Comparison of ENCODE assay signal across 18 cellular contexts in genomic region chr6:157376241-157376640, GRCh38. TPM values are rescaled to one million over a fixed set of nuclear protein-coding genes. Genes with fewer than 3 reads are reported as not detected.
DNase-seq lines count a peak whose midpoint lies in the region; ATAC-seq and TF ChIP-seq lines count a peak whose summit lies in the region.
"Had no signal": no experiment of that assay in that cellular context is flagged by ENCODE, and none has a peak within 500 bp of the region (broad histone marks: within the 10 kb centered on the region; RNA-seq: fewer than 3 reads in every experiment).

No MANE protein-coding gene starts in this region.

- H3K9me3 ChIP-seq in Peyer's patch = no peaks in the 10 kb centered on the region
- H3K9me3 ChIP-seq: A549, HAP-1 had no signal

- intact Hi-C loops in activated T-helper 1 cell treated with anti-CD3 and anti-CD28 coated beads, Interleukin-12 subunit alpha, Interleukin-12 subunit beta, Interleukin-2, Interleukin-4 antibody, amounts not matched to agents 30 ng/mL and 10 ng/mL and 1 ng/mL, durations not matched to agents 14 hours and 24 hours and 36 hours (cut with micrococcal nuclease) = no loop called here

- H3K27me3 Mint-ChIP-seq in activated T-cell treated with anti-CD3 and anti-CD28 coated beads, Interleukin-2, amount 50 U/mL, for 24 hours = peaks cover 19% of the 10 kb centered on the region
- peaks cover 9% of the 10 kb centered on the region for H3K27me3 Mint-ChIP-seq in activated T-cell treated with anti-CD3 and anti-CD28 coated beads, Interleukin-2, amount 50 U/mL, for 4 hours (ENCODE audit: low read depth)
- peaks cover 17% of the 10 kb centered on the region for H3K27me3 Mint-ChIP-seq in activated T-helper 1 cell treated with anti-CD3 and anti-CD28 coated beads, Interleukin-12 subunit alpha, Interleukin-12 subunit beta, Interleukin-2, Interleukin-4 antibody, amounts not matched to agents 30 ng/mL and 10 ng/mL and 1 ng/mL, durations not matched to agents 14 hours and 24 hours and 36 hours (ENCODE audit: insufficient read depth)
- H3K27me3 Mint-ChIP-seq in glutamatergic neuron (ENCODE audit: unreplicated experiment) = peaks cover 2% of the 10 kb centered on the region

- peak overlapping the region; percentile 32 for H3K27ac Mint-ChIP-seq in activated T-cell treated with anti-CD3 and anti-CD28 coated beads, Interleukin-2, amount 50 U/mL, for 24 hours
- H3K27ac Mint-ChIP-seq in activated T-helper 1 cell treated with anti-CD3 and anti-CD28 coated beads, Interleukin-12 subunit alpha, Interleukin-12 subunit beta, Interleukin-2, Interleukin-4 antibody, amounts not matched to agents 30 ng/mL and 10 ng/mL and 1 ng/mL, durations not matched to agents 14 hours and 24 hours and 36 hours = peak overlapping the region; percentile 4
- peak overlapping the region; percentile 69 for H3K27ac Mint-ChIP-seq in glutamatergic neuron (ENCODE audit: unreplicated experiment)
- H3K27ac Mint-ChIP-seq: B cell had no signal

- no peak for DNase-seq in activated T-cell treated with anti-CD3 and anti-CD28 coated beads, Interleukin-2, amount 50 U/mL, for 24 hours
- DNase-seq in activated T-cell treated with anti-CD3 and anti-CD28 coated beads, Interleukin-2, amount 50 U/mL, for 4 hours = no peak
- DNase-seq in NCI-H69 (lab: John Stamatoyannopoulos, UW) = peak; percentile 76
- DNase-seq in activated T-helper 1 cell treated with anti-CD3 and anti-CD28 coated beads, Interleukin-12 subunit alpha, Interleukin-12 subunit beta, Interleukin-2, Interleukin-4 antibody, amounts not matched to agents 30 ng/mL and 10 ng/mL and 1 ng/mL, durations not matched to agents 14 hours and 24 hours and 36 hours (ENCODE audit: low spot score) = no peak
- DNase-seq in glutamatergic neuron = no peak
- no peak for DNase-seq in Peyer's patch
- DNase-seq: KBM-7, NCI-H1436, NCI-H226 had no signal

- H3K4me1 ChIP-seq in Peyer's patch = no peaks in the 10 kb centered on the region
- H3K4me1 ChIP-seq: A549, HAP-1 had no signal

- peaks cover 25% of the 10 kb centered on the region for H3K4me1 Mint-ChIP-seq in activated T-cell treated with anti-CD3 and anti-CD28 coated beads, Interleukin-2, amount 50 U/mL, for 24 hours (ENCODE audit: low read depth)
- H3K4me1 Mint-ChIP-seq in activated T-cell treated with anti-CD3 and anti-CD28 coated beads, Interleukin-2, amount 50 U/mL, for 4 hours (ENCODE audit: low read depth) = peaks cover 16% of the 10 kb centered on the region
- peaks cover 20% of the 10 kb centered on the region for H3K4me1 Mint-ChIP-seq in activated T-helper 1 cell treated with anti-CD3 and anti-CD28 coated beads, Interleukin-12 subunit alpha, Interleukin-12 subunit beta, Interleukin-2, Interleukin-4 antibody, amounts not matched to agents 30 ng/mL and 10 ng/mL and 1 ng/mL, durations not matched to agents 14 hours and 24 hours and 36 hours (ENCODE audit: low read depth)
- peaks cover 40% of the 10 kb centered on the region for H3K4me1 Mint-ChIP-seq in glutamatergic neuron (ENCODE audit: low read depth, unreplicated experiment)

- H3K36me3 Mint-ChIP-seq in activated T-cell treated with anti-CD3 and anti-CD28 coated beads, Interleukin-2, amount 50 U/mL, for 24 hours (ENCODE audit: low read depth) = no peaks in the 10 kb centered on the region
- no peaks in the 10 kb centered on the region for H3K36me3 Mint-ChIP-seq in activated T-cell treated with anti-CD3 and anti-CD28 coated beads, Interleukin-2, amount 50 U/mL, for 4 hours (ENCODE audit: insufficient read depth)
- no peaks in the 10 kb centered on the region for H3K36me3 Mint-ChIP-seq in activated T-helper 1 cell treated with anti-CD3 and anti-CD28 coated beads, Interleukin-12 subunit alpha, Interleukin-12 subunit beta, Interleukin-2, Interleukin-4 antibody, amounts not matched to agents 30 ng/mL and 10 ng/mL and 1 ng/mL, durations not matched to agents 14 hours and 24 hours and 36 hours (ENCODE audit: low read depth)
- H3K36me3 Mint-ChIP-seq in glutamatergic neuron (ENCODE audit: unreplicated experiment) = no peaks in the 10 kb centered on the region
- H3K36me3 Mint-ChIP-seq: CD14-positive monocyte had no signal

- H3K27me3 ChIP-seq in Peyer's patch = no peaks in the 10 kb centered on the region

- no peak for TF ChIP-seq POLR2A in Peyer's patch (IDR thresholded peaks at IDR 0.05)

- no peak overlapping the region for H3K27ac ChIP-seq in Peyer's patch
- H3K27ac ChIP-seq: A549, HL-60 had no signal

- H3K36me3 ChIP-seq in Peyer's patch = no peaks in the 10 kb centered on the region
- H3K36me3 ChIP-seq: HAP-1 had no signal

- H3K9me3 Mint-ChIP-seq in activated T-cell treated with anti-CD3 and anti-CD28 coated beads, Interleukin-2, amount 50 U/mL, for 24 hours = no peaks in the 10 kb centered on the region
- H3K9me3 Mint-ChIP-seq in activated T-cell treated with anti-CD3 and anti-CD28 coated beads, Interleukin-2, amount 50 U/mL, for 4 hours = no peaks in the 10 kb centered on the region
- no peaks in the 10 kb centered on the region for H3K9me3 Mint-ChIP-seq in activated T-helper 1 cell treated with anti-CD3 and anti-CD28 coated beads, Interleukin-12 subunit alpha, Interleukin-12 subunit beta, Interleukin-2, Interleukin-4 antibody, amounts not matched to agents 30 ng/mL and 10 ng/mL and 1 ng/mL, durations not matched to agents 14 hours and 24 hours and 36 hours
- peaks cover 4% of the 10 kb centered on the region for H3K9me3 Mint-ChIP-seq in glutamatergic neuron (ENCODE audit: unreplicated experiment)

- no peak overlapping the region for H3K4me3 Mint-ChIP-seq in activated T-cell treated with anti-CD3 and anti-CD28 coated beads, Interleukin-2, amount 50 U/mL, for 24 hours
- H3K4me3 Mint-ChIP-seq in activated T-cell treated with anti-CD3 and anti-CD28 coated beads, Interleukin-2, amount 50 U/mL, for 4 hours = no peak overlapping the region
- H3K4me3 Mint-ChIP-seq in activated T-helper 1 cell treated with anti-CD3 and anti-CD28 coated beads, Interleukin-12 subunit alpha, Interleukin-12 subunit beta, Interleukin-2, Interleukin-4 antibody, amounts not matched to agents 30 ng/mL and 10 ng/mL and 1 ng/mL, durations not matched to agents 14 hours and 24 hours and 36 hours = peak overlapping the region; percentile 0
- peak overlapping the region; percentile 2 for H3K4me3 Mint-ChIP-seq in glutamatergic neuron (ENCODE audit: unreplicated experiment)
- H3K4me3 Mint-ChIP-seq: B cell had no signal

- TF ChIP-seq CTCF in glutamatergic neuron (IDR thresholded peaks at IDR 0.05; ENCODE audit: partially characterized antibody, unreplicated experiment) = no peak
- no peak for TF ChIP-seq CTCF in Peyer's patch (IDR thresholded peaks at IDR 0.05)

- no peak for ATAC-seq in activated T-cell treated with anti-CD3 and anti-CD28 coated beads, Interleukin-2, amount 50 U/mL, for 4 hours
- ATAC-seq in HG02981 (IDR thresholded peaks at IDR 0.05; ENCODE audit: unreplicated experiment) = no peak
- ATAC-seq in GM19452 (IDR thresholded peaks at IDR 0.05; ENCODE audit: unreplicated experiment) = no peak
- ATAC-seq: A549, HepG2 had no signal

- H3K4me3 ChIP-seq in Peyer's patch = no peak overlapping the region
- H3K4me3 ChIP-seq: A549, GM23248, HAP-1 had no signal

RNA-seq across cellular contexts. Expression of gene ZDHHC14, which starts 4.7 kb away (rescaled TPM):
- total RNA-seq in activated T-cell treated with anti-CD3 and anti-CD28 coated beads, Interleukin-2, amount 50 U/mL, for 4 hours = 1 to 10 TPM; 5.6 to 6.0 (median 5.7) TPM
- 14.4 and 17.9 TPM in 2 replicates for total RNA-seq in activated T-helper 1 cell treated with anti-CD3 and anti-CD28 coated beads, Interleukin-12 subunit alpha, Interleukin-12 subunit beta, Interleukin-2, Interleukin-4 antibody, amounts not matched to agents 30 ng/mL and 10 ng/mL and 1 ng/mL, durations not matched to agents 14 hours and 24 hours and 36 hours
- 5.1 TPM for total RNA-seq in glutamatergic neuron (ENCODE audit: unreplicated experiment)
- total RNA-seq in Peyer's patch = 10 to 100 TPM in 3 of 4 donors, 1 to 10 TPM in 1; 9.1 to 20.6 (median 12.5) TPM

RNA-seq across cellular contexts. Expression of gene TMEM242, which starts 52.9 kb away (rescaled TPM):
- total RNA-seq in activated T-cell treated with anti-CD3 and anti-CD28 coated beads, Interleukin-2, amount 50 U/mL, for 4 hours = 10 to 100 TPM; 10.0 to 12.8 (median 10.1) TPM
- 10.1 and 12.7 TPM in 2 replicates for total RNA-seq in activated T-helper 1 cell treated with anti-CD3 and anti-CD28 coated beads, Interleukin-12 subunit alpha, Interleukin-12 subunit beta, Interleukin-2, Interleukin-4 antibody, amounts not matched to agents 30 ng/mL and 10 ng/mL and 1 ng/mL, durations not matched to agents 14 hours and 24 hours and 36 hours
- total RNA-seq in glutamatergic neuron (ENCODE audit: unreplicated experiment) (19.7 TPM), Peyer's patch (1 to 10 TPM; 3.3 to 9.4 (median 4.9) TPM)

Comparison
In these comparisons a context has a peak if more than half of its experiments do, and no peak if none do; other contexts are left out.
1. H3K27ac Mint-ChIP-seq: peak in every context shown above with its lines; median percentile 69 in glutamatergic neuron; 32 in activated T-cell treated with anti-CD3 and anti-CD28 coated beads, Interleukin-2, amount 50 U/mL, for 24 hours; 4 in activated T-helper 1 cell treated with anti-CD3 and anti-CD28 coated beads, Interleukin-12 subunit alpha, Interleukin-12 subunit beta, Interleukin-2, Interleukin-4 antibody, amounts not matched to agents 30 ng/mL and 10 ng/mL and 1 ng/mL, durations not matched to agents 14 hours and 24 hours and 36 hours.
2. H3K4me3 Mint-ChIP-seq: peak in activated T-helper 1 cell treated with anti-CD3 and anti-CD28 coated beads, Interleukin-12 subunit alpha, Interleukin-12 subunit beta, Interleukin-2, Interleukin-4 antibody, amounts not matched to agents 30 ng/mL and 10 ng/mL and 1 ng/mL, durations not matched to agents 14 hours and 24 hours and 36 hours (single experiment) and glutamatergic neuron (single experiment); none in activated T-cell treated with anti-CD3 and anti-CD28 coated beads, Interleukin-2, amount 50 U/mL, for 24 hours (single experiment) and activated T-cell treated with anti-CD3 and anti-CD28 coated beads, Interleukin-2, amount 50 U/mL, for 4 hours (single experiment).